1 cellular context compared by ENCODE assay signal in genomic region chr2:70110397-70110796, GRCh38.
A peak's percentile ranks its signal among the peaks of the same experiment; 100 is the strongest.
TF ChIP-seq lines count a peak whose summit lies in the region.

No MANE protein-coding gene starts in this region.

TF ChIP-seq in HEK293, 187 proteins besides CTCF, POLR2A, EP300 and RAD21 (continued from another document):
- TF ChIP-seq ZNF18 (tag by site-specific recombination; IDR thresholded peaks at IDR 0.05) = peak; percentile 82
- peak; percentile 89 for TF ChIP-seq ZSCAN4 (tag by site-specific recombination; IDR thresholded peaks at IDR 0.05)
- peak; percentile 56; the same call in 1 of the 2 replicates for TF ChIP-seq KLF8 (tag by site-specific recombination; IDR thresholded peaks at IDR 0.05)
- TF ChIP-seq HIC1 (tag by site-specific recombination; IDR thresholded peaks at IDR 0.05) = peak; percentile 45; the same call in 1 of the 2 replicates
- TF ChIP-seq PRDM10 (tag by site-specific recombination; IDR thresholded peaks at IDR 0.05) = peak; percentile 21; the same call in 1 of the 2 replicates
